In the genomic region with DNA sequence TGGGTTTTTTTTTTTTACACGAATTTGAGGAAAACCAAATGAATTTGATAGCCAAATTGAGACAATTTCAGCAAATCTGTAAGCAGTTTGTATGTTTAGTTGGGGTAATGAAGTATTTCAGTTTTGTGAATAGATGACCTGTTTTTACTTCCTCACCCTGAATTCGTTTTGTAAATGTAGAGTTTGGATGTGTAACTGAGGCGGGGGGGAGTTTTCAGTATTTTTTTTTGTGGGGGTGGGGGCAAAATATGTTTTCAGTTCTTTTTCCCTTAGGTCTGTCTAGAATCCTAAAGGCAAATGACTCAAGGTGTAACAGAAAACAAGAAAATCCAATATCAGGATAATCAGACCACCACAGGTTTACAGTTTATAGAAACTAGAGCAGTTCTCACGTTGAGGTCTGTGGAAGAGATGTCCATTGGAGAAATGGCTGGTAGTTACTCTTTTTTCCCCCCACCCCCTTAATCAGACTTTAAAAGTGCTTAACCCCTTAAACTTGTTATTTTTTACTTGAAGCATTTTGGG, we compare ENCODE assay signal across 1 cellular context.
TF ChIP-seq lines count a peak whose summit lies in the region.

No MANE protein-coding gene starts in this region.

TF ChIP-seq in IMR-90, 13 proteins besides CTCF, POLR2A, EP300 and RAD21 (continued from another document):
- TF ChIP-seq, protein P1, sequence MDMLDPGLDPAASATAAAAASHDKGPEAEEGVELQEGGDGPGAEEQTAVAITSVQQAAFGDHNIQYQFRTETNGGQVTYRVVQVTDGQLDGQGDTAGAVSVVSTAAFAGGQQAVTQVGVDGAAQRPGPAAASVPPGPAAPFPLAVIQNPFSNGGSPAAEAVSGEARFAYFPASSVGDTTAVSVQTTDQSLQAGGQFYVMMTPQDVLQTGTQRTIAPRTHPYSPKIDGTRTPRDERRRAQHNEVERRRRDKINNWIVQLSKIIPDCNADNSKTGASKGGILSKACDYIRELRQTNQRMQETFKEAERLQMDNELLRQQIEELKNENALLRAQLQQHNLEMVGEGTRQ (IDR thresholded peaks at IDR 0.05; ENCODE audit: low read depth, low read length) = no peak
- TF ChIP-seq NFE2L2 (IDR thresholded peaks at IDR 0.05; ENCODE audit: low read depth, low read length) (no peak), BHLHE40 (IDR thresholded peaks at IDR 0.05; ENCODE audit: low read depth, low read length) (no peak), RFX5 (IDR thresholded peaks at IDR 0.05; ENCODE audit: low read depth, low read length) (no peak), CEBPB (IDR thresholded peaks at IDR 0.05; ENCODE audit: low read depth, low read length) (no peak), MXI1 (IDR thresholded peaks at IDR 0.05; ENCODE audit: borderline replicate concordance, low read depth, low read length) (no peak), FOS (IDR thresholded peaks at IDR 0.05; ENCODE audit: low read depth, low read length) (no peak)
- TF ChIP-seq, protein P2, sequence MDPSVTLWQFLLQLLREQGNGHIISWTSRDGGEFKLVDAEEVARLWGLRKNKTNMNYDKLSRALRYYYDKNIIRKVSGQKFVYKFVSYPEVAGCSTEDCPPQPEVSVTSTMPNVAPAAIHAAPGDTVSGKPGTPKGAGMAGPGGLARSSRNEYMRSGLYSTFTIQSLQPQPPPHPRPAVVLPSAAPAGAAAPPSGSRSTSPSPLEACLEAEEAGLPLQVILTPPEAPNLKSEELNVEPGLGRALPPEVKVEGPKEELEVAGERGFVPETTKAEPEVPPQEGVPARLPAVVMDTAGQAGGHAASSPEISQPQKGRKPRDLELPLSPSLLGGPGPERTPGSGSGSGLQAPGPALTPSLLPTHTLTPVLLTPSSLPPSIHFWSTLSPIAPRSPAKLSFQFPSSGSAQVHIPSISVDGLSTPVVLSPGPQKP (IDR thresholded peaks at IDR 0.05; ENCODE audit: borderline replicate concordance, low read depth, low read length) = no peak
